Comparison of ENCODE assay signal across 24 cellular contexts in genomic region chr18:11407900-11408299, GRCh38.
DNase-seq lines count a peak whose midpoint lies in the region; ATAC-seq, FAIRE-seq and TF ChIP-seq lines count a peak whose summit lies in the region.
"Had no signal": no experiment of that assay in that cellular context is flagged by ENCODE, and none has a peak within 500 bp of the region (broad histone marks: within the 10 kb centered on the region; RNA-seq: fewer than 3 reads in every experiment).

No MANE protein-coding gene starts in this region.

- H3F3A ChIP-seq in SK-N-SH (replicated peaks; ENCODE audit: insufficient read depth): peaks cover 3% of the 10 kb centered on the region

- 62% methylated on average over 3 of the region's 3 CpGs for WGBS in mammary epithelial cell (ENCODE audit: low coverage, missing lambda C conversion rate)
- 6% methylated on average over 3 of the region's 3 CpGs for WGBS in SK-N-SH (ENCODE audit: low lambda C conversion rate)

- H3K4me1 Mint-ChIP-seq in MCF 10A (ENCODE audit: insufficient read depth, unreplicated experiment) (no peaks in the 10 kb centered on the region), Caco-2 (ENCODE audit: low read depth, unreplicated experiment) (no peaks in the 10 kb centered on the region)
- H3K4me1 Mint-ChIP-seq: naive thymus-derived CD4-positive, alpha-beta T cell had no signal

- TF ChIP-seq EP300 in SK-N-SH (IDR thresholded peaks at IDR 0.05; ENCODE audit: borderline replicate concordance in 1 of 2, low read depth in 1 of 2, low read length in 1 of 2): no peak

- H3K27ac Mint-ChIP-seq in MCF 10A (ENCODE audit: low read depth, unreplicated experiment): no peak overlapping the region
- H3K27ac Mint-ChIP-seq in Caco-2 (ENCODE audit: unreplicated experiment): no peak overlapping the region
- H3K27ac Mint-ChIP-seq: activated T-helper 2 cell treated with anti-CD3 and anti-CD28 coated beads, Interferon-gamma antibody, Interleukin-2, Interleukin-4, amounts not matched to agents 10 μg/mL and 5 μg/mL and 100 μg/mL, durations not matched to agents 14 hours and 24 hours and 36 hours; effector memory CD8-positive, alpha-beta T cell; H9; naive thymus-derived CD4-positive, alpha-beta T cell had no signal

- H3K79me2 ChIP-seq in mammary epithelial cell (ENCODE audit: insufficient read depth, low read length): no peaks in the 10 kb centered on the region
- no peaks in the 10 kb centered on the region for H3K79me2 ChIP-seq in SK-N-SH (ENCODE audit: insufficient read depth)
- H3K79me2 ChIP-seq: hepatocyte, parathyroid adenoma had no signal

- POLR2A ChIA-PET in MCF 10A (lab: Yijun Ruan, JAX): no interaction called here
- POLR2A ChIA-PET in SK-N-SH (lab: Yijun Ruan, JAX): no interaction called here
- POLR2A ChIA-PET in Caco-2 (lab: Charles Lee): no interaction called here

- no peak for FAIRE-seq in kidney (lab: Jason Lieb, UNC)
- FAIRE-seq: RCC 7860 had no signal

- ATAC-seq in HG02885 (IDR thresholded peaks at IDR 0.05; ENCODE audit: poor library complexity, unreplicated experiment): no peak
- ATAC-seq: effector memory CD8-positive, alpha-beta T cell; naive thymus-derived CD4-positive, alpha-beta T cell had no signal

- no TSS peak for BruUV-seq in MCF 10A (replicated peaks; lab: Mats Ljungman, UMichigan)
- no TSS peak for BruUV-seq in mammary epithelial cell (replicated peaks; lab: Mats Ljungman, UMichigan)
- BruUV-seq in Caco-2 (replicated peaks; lab: Mats Ljungman, UMichigan): no TSS peak

- no peaks in the 10 kb centered on the region for H3K36me3 ChIP-seq in mammary epithelial cell (ENCODE audit: insufficient read depth, low read length)
- no peaks in the 10 kb centered on the region for H3K36me3 ChIP-seq in SK-N-SH (replicated peaks in 1 of 2; ENCODE audit: control insufficient read depth in 1 of 2, insufficient read depth in 2 of 2, low read length in 1 of 2)
- H3K36me3 ChIP-seq in Caco-2 (ENCODE audit: control insufficient read depth, insufficient read depth, low read length): no peaks in the 10 kb centered on the region
- no peaks in the 10 kb centered on the region for H3K36me3 ChIP-seq in kidney (ENCODE audit: control insufficient read depth in 1 of 2, insufficient read depth in 2 of 2, low read length in 2 of 2)
- H3K36me3 ChIP-seq: stomach had no signal

- H3K4me3 Mint-ChIP-seq in MCF 10A (ENCODE audit: unreplicated experiment) (no peak overlapping the region), Caco-2 (ENCODE audit: unreplicated experiment) (no peak overlapping the region)
- H3K4me3 Mint-ChIP-seq: effector memory CD8-positive, alpha-beta T cell; H9; naive thymus-derived CD4-positive, alpha-beta T cell had no signal

- no peaks in the 10 kb centered on the region for H3K9me3 Mint-ChIP-seq in MCF 10A (ENCODE audit: unreplicated experiment)
- H3K9me3 Mint-ChIP-seq in Caco-2 (ENCODE audit: unreplicated experiment): no peaks in the 10 kb centered on the region
- H3K9me3 Mint-ChIP-seq: activated T-helper 2 cell treated with anti-CD3 and anti-CD28 coated beads, Interferon-gamma antibody, Interleukin-2, Interleukin-4, amounts not matched to agents 10 μg/mL and 5 μg/mL and 100 μg/mL, durations not matched to agents 14 hours and 24 hours and 36 hours; H9 had no signal

- intact Hi-C loops in MCF 10A (cut with micrococcal nuclease): no loop called here
- intact Hi-C loops in mammary epithelial cell (cut with micrococcal nuclease): no loop called here
- intact Hi-C loops in Caco-2 (cut with micrococcal nuclease; ENCODE audit: unreplicated experiment): loop anchor here (10.0 kb wide), 1 partner anchor 107 kb away; no protein-coding TSS in a partner anchor
- intact Hi-C loops in kidney (cut with DNase I): no loop called here

- no peaks in the 10 kb centered on the region for H3K9me3 ChIP-seq in mammary epithelial cell (replicated peaks; ENCODE audit: insufficient read depth, low read length)
- H3K9me3 ChIP-seq in SK-N-SH: no peaks in the 10 kb centered on the region
- no peaks in the 10 kb centered on the region for H3K9me3 ChIP-seq in Caco-2
- H3K9me3 ChIP-seq in kidney (ENCODE audit: control insufficient read depth in 1 of 2, low read length in 2 of 2): peaks cover 0 to 2% of the 10 kb centered on the region in 2 donors
- H3K9me3 ChIP-seq: stomach had no signal

- no peaks in the 10 kb centered on the region for H3K9me2 ChIP-seq in SK-N-SH

- TF ChIP-seq RAD21 in SK-N-SH (IDR thresholded peaks at IDR 0.05; ENCODE audit: low read length): no peak

- CTCF ChIA-PET in MCF 10A (lab: Yijun Ruan, JAX): no interaction called here
- CTCF ChIA-PET in mammary epithelial cell (lab: Charles Lee; ENCODE audit: low non-redundant PET): no interaction called here
- CTCF ChIA-PET in SK-N-SH (lab: Yijun Ruan, JAX): no interaction called here
- CTCF ChIA-PET in Caco-2 (lab: Charles Lee): no interaction called here

- H3K4me1 ChIP-seq in mammary epithelial cell (ENCODE audit: insufficient read depth, low read length): no peaks in the 10 kb centered on the region
- no peaks in the 10 kb centered on the region; a peak in 1 of 4 replicates for H3K4me1 ChIP-seq in SK-N-SH (ENCODE audit: control insufficient read depth in 1 of 2, insufficient read depth in 2 of 2, low read depth in 1 of 2, low read length in 1 of 2)
- no peaks in the 10 kb centered on the region for H3K4me1 ChIP-seq in Caco-2
- H3K4me1 ChIP-seq in kidney (ENCODE audit: control insufficient read depth in 1 of 2, insufficient read depth in 1 of 2, low read depth in 1 of 2, low read length in 2 of 2): no peaks in the 10 kb centered on the region
- H3K4me1 ChIP-seq: parathyroid adenoma, stomach had no signal

- TF ChIP-seq CTCF in MCF 10A (IDR thresholded peaks at IDR 0.05; ENCODE audit: unreplicated experiment) (no peak), mammary epithelial cell (conservative IDR thresholded peaks at IDR 0.05 in 1 of 2, IDR thresholded peaks at IDR 0.05 in 1 of 2; ENCODE audit: extremely low read depth in 1 of 2, insufficient read depth in 1 of 2, low read depth in 1 of 2, low read length in 2 of 2) (no peak), SK-N-SH (IDR thresholded peaks at IDR 0.05) (no peak), fibroblast of mammary gland (conservative IDR thresholded peaks at IDR 0.05; ENCODE audit: control insufficient read depth, insufficient read depth, low read depth, low read length) (no peak), Caco-2 (IDR thresholded peaks at IDR 0.05; ENCODE audit: insufficient read depth in 1 of 2, low read depth in 1 of 2, low read length in 1 of 2, severe bottlenecking in 1 of 2, unreplicated experiment in 1 of 2) (no peak), kidney (IDR thresholded peaks at IDR 0.05; ENCODE audit: borderline replicate concordance, extremely low read depth, insufficient read depth) (no peak)

- dilution Hi-C loops in mammary epithelial cell (cut with HindIII; ENCODE audit: low sequenced_read_pairs): no loop called here

- no peaks in the 10 kb centered on the region for H3K36me3 Mint-ChIP-seq in MCF 10A (ENCODE audit: insufficient read depth, unreplicated experiment)
- no peaks in the 10 kb centered on the region for H3K36me3 Mint-ChIP-seq in Caco-2 (ENCODE audit: insufficient read depth, unreplicated experiment)
- H3K36me3 Mint-ChIP-seq: naive thymus-derived CD4-positive, alpha-beta T cell had no signal

- no peaks in the 10 kb centered on the region for H4K20me1 ChIP-seq in mammary epithelial cell (ENCODE audit: insufficient read depth, low read length)
- no peaks in the 10 kb centered on the region for H4K20me1 ChIP-seq in SK-N-SH (ENCODE audit: insufficient read depth)

- H3K9ac ChIP-seq in mammary epithelial cell (ENCODE audit: insufficient read depth, low read length) (no peak overlapping the region), SK-N-SH (no peak overlapping the region), kidney (ENCODE audit: low read length in 2 of 2) (no peak overlapping the region)
- H3K9ac ChIP-seq: parathyroid adenoma had no signal

- H3K27ac ChIP-seq in mammary epithelial cell (ENCODE audit: insufficient read depth, low read depth, low read length) (no peak overlapping the region), SK-N-SH (ENCODE audit: low read depth in 2 of 2, low read length in 1 of 2) (no peak overlapping the region; a peak in 1 of 4 replicates), kidney (ENCODE audit: low read depth in 2 of 2, low read length in 2 of 2) (no peak overlapping the region)
- H3K27ac ChIP-seq: 22Rv1, C4-2B, hepatocyte, parathyroid adenoma, stomach had no signal

- DNase-seq in MCF 10A (ENCODE audit: unreplicated experiment) (peak; percentile 9), mammary epithelial cell (no peak), SK-N-SH (no peak), fibroblast of mammary gland (ENCODE audit: low read depth) (peak; percentile 32), Caco-2 (no peak), kidney (no peak)
- no peak for DNase-seq in effector CD8-positive, alpha-beta T cell (lab: John Stamatoyannopoulos, UW)
- DNase-seq: central memory CD4-positive, alpha-beta T cell; effector memory CD8-positive, alpha-beta T cell; H9; islet precursor cell; naive thymus-derived CD4-positive, alpha-beta T cell; NCI-H187 treated with DMSO at 0.1 percent for 48 hours; NCI-H446 treated with DMSO at 0.1 percent for 48 hours; stimulated activated CD4-positive, alpha-beta T cell treated with anti-CD3 and anti-CD28 coated beads, Interleukin-1b, Interleukin-23, amount 100 ng/mL, for 48 hours; stomach; trophoblast cell had no signal

- in situ Hi-C loops in mammary epithelial cell (cut with MboI; ENCODE audit: low sequenced_read_pairs in 2 of 2): loop anchor here in 1 of 2 donors (25.0 kb wide), 1 partner anchor 104 kb away; no protein-coding TSS in a partner anchor

- H2AFZ ChIP-seq in mammary epithelial cell (ENCODE audit: low read depth, low read length): no peak overlapping the region
- no peak overlapping the region for H2AFZ ChIP-seq in SK-N-SH (ENCODE audit: low read depth)
- H2AFZ ChIP-seq: hepatocyte, parathyroid adenoma had no signal

- H3K27me3 ChIP-seq in mammary epithelial cell (ENCODE audit: insufficient read depth, low read length) (peaks cover 2% of the 10 kb centered on the region), SK-N-SH (ENCODE audit: insufficient read depth) (peaks cover 6% of the 10 kb centered on the region; the same call in 1 of the 2 replicates), Caco-2 (replicated peaks; ENCODE audit: control insufficient read depth, insufficient read depth, low read length) (no peaks in the 10 kb centered on the region)
- H3K27me3 ChIP-seq: hepatocyte, stomach had no signal

- H3K4me2 ChIP-seq in mammary epithelial cell (ENCODE audit: insufficient read depth, low read depth, low read length) (no peak overlapping the region), SK-N-SH (no peak overlapping the region)
- H3K4me2 ChIP-seq: hepatocyte had no signal

- H3K27me3 Mint-ChIP-seq in MCF 10A (ENCODE audit: insufficient read depth, unreplicated experiment): no peaks in the 10 kb centered on the region
- H3K27me3 Mint-ChIP-seq in Caco-2 (ENCODE audit: insufficient read depth, unreplicated experiment): no peaks in the 10 kb centered on the region
- H3K27me3 Mint-ChIP-seq: effector memory CD8-positive, alpha-beta T cell; naive thymus-derived CD4-positive, alpha-beta T cell had no signal

- H3K4me3 ChIP-seq in mammary epithelial cell (replicated peaks in 1 of 3; ENCODE audit: insufficient read depth in 1 of 3, low read depth in 2 of 3, low read length in 3 of 3) (no peak overlapping the region), SK-N-SH (ENCODE audit: low read depth in 2 of 2, low read length in 1 of 2) (no peak overlapping the region), fibroblast of mammary gland (ENCODE audit: control insufficient read depth, low read depth, low read length) (no peak overlapping the region), Caco-2 (ENCODE audit: low read depth, low read length) (no peak overlapping the region), kidney (ENCODE audit: low read length in 2 of 2) (no peak overlapping the region)
- H3K4me3 ChIP-seq: hepatocyte, stomach had no signal

Comparison
In these comparisons a context has a peak if more than half of its experiments do, and no peak if none do; other contexts are left out.
1. DNase-seq: peak in MCF 10A (single experiment) and fibroblast of mammary gland (single experiment); none in mammary epithelial cell (single experiment), SK-N-SH (single experiment), Caco-2 (0 of 2), kidney (single experiment) and effector CD8-positive, alpha-beta T cell (single experiment).